In the genomic region with DNA sequence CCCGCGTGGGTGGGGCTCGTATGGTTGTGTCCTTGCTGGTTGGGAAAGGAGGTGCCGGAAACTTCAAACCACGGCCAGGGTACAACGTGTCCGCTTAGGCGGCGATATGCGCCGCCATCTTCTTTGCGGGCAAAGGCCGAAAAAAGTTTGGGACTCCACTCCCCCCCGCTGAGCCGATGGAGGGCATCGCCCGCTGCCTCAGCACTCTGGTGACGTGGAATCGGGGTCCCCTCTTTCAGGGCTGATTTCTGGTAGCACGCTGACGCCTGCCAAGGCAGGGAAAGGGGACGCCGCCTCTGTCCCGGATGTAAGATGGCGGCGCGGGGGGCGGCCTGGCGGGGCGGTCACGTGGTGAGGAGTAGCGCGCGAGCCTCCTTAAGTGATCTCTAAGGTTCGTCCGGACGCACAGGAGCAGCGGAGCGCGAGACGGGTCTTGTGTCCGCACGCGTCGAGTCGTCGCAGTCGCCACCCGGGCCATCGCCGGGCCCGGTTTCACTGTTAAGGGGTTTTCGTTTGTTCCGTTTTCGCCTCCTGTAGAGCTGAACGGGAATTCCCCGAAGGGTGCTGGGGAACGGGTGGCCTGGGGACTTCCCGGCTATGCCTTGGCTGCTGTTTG, we compare ENCODE assay signal across 1 cellular context.
TF ChIP-seq lines count a peak whose summit lies in the region.

No MANE protein-coding gene starts in this region.

TF ChIP-seq in HEK293, 187 proteins besides CTCF, POLR2A, EP300 and RAD21 (continued from another document and continues in another):
- TF ChIP-seq ZNF768 (tag by site-specific recombination; IDR thresholded peaks at IDR 0.05): no peak; the same call in 1 of the 2 replicates
- no peak for TF ChIP-seq ZNF114 (tag by site-specific recombination; IDR thresholded peaks at IDR 0.05)
- TF ChIP-seq, protein P1, sequence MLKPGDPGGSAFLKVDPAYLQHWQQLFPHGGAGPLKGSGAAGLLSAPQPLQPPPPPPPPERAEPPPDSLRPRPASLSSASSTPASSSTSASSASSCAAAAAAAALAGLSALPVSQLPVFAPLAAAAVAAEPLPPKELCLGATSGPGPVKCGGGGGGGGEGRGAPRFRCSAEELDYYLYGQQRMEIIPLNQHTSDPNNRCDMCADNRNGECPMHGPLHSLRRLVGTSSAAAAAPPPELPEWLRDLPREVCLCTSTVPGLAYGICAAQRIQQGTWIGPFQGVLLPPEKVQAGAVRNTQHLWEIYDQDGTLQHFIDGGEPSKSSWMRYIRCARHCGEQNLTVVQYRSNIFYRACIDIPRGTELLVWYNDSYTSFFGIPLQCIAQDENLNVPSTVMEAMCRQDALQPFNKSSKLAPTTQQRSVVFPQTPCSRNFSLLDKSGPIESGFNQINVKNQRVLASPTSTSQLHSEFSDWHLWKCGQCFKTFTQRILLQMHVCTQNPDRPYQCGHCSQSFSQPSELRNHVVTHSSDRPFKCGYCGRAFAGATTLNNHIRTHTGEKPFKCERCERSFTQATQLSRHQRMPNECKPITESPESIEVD (tag by site-specific recombination; IDR thresholded peaks at IDR 0.05): no peak; the same call in 1 of the 2 replicates
- no peak for TF ChIP-seq GFI1B (tag by site-specific recombination; IDR thresholded peaks at IDR 0.05)
- peak; percentile 72 for TF ChIP-seq KLF10 (tag by site-specific recombination; IDR thresholded peaks at IDR 0.05)
- TF ChIP-seq ZNF544 (tag by site-specific recombination; IDR thresholded peaks at IDR 0.05): no peak
- TF ChIP-seq, protein P2, sequence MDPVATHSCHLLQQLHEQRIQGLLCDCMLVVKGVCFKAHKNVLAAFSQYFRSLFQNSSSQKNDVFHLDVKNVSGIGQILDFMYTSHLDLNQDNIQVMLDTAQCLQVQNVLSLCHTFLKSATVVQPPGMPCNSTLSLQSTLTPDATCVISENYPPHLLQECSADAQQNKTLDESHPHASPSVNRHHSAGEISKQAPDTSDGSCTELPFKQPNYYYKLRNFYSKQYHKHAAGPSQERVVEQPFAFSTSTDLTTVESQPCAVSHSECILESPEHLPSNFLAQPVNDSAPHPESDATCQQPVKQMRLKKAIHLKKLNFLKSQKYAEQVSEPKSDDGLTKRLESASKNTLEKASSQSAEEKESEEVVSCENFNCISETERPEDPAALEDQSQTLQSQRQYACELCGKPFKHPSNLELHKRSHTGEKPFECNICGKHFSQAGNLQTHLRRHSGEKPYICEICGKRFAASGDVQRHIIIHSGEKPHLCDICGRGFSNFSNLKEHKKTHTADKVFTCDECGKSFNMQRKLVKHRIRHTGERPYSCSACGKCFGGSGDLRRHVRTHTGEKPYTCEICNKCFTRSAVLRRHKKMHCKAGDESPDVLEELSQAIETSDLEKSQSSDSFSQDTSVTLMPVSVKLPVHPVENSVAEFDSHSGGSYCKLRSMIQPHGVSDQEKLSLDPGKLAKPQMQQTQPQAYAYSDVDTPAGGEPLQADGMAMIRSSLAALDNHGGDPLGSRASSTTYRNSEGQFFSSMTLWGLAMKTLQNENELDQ (tag by site-specific recombination; IDR thresholded peaks at IDR 0.05; ENCODE audit: low read depth): no peak
- TF ChIP-seq SP3 (tag by site-specific recombination; IDR thresholded peaks at IDR 0.05): peak; percentile 85
- TF ChIP-seq MZF1 (tag by site-specific recombination; IDR thresholded peaks at IDR 0.05; ENCODE audit: borderline replicate concordance): peak; percentile 76
- TF ChIP-seq ZNF350 (tag by site-specific recombination; IDR thresholded peaks at IDR 0.05): no peak
- TF ChIP-seq KLF9 (tag by site-specific recombination; IDR thresholded peaks at IDR 0.05; ENCODE audit: low read depth): peak; percentile 80; the same call in 1 of the 2 replicates
- TF ChIP-seq ZNF549 (tag by site-specific recombination; IDR thresholded peaks at IDR 0.05): 0 out of 2 replicates have a peak, but pooled peaks have one; percentile 14
- TF ChIP-seq, protein P3, sequence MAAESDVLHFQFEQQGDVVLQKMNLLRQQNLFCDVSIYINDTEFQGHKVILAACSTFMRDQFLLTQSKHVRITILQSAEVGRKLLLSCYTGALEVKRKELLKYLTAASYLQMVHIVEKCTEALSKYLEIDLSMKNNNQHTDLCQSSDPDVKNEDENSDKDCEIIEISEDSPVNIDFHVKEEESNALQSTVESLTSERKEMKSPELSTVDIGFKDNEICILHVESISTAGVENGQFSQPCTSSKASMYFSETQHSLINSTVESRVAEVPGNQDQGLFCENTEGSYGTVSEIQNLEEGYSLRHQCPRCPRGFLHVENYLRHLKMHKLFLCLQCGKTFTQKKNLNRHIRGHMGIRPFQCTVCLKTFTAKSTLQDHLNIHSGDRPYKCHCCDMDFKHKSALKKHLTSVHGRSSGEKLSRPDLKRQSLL (tag by site-specific recombination; IDR thresholded peaks at IDR 0.05): no peak
- TF ChIP-seq ZNF623 (tag by site-specific recombination; IDR thresholded peaks at IDR 0.05): no peak
- no peak for TF ChIP-seq SETDB1 (IDR thresholded peaks at IDR 0.05; ENCODE audit: insufficient read length, low read length)
- TF ChIP-seq, protein P4, sequence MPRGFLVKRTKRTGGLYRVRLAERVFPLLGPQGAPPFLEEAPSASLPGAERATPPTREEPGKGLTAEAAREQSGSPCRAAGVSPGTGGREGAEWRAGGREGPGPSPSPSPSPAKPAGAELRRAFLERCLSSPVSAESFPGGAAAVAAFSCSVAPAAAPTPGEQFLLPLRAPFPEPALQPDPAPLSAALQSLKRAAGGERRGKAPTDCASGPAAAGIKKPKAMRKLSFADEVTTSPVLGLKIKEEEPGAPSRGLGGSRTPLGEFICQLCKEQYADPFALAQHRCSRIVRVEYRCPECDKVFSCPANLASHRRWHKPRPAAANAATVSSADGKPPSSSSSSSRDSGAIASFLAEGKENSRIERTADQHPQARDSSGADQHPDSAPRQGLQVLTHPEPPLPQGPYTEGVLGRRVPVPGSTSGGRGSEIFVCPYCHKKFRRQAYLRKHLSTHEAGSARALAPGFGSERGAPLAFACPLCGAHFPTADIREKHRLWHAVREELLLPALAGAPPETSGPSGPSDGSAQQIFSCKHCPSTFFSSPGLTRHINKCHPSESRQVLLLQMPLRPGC (tag by site-specific recombination; IDR thresholded peaks at IDR 0.05): peak; percentile 68; the same call in 1 of the 2 replicates
- TF ChIP-seq KLF7 (tag by site-specific recombination; IDR thresholded peaks at IDR 0.05; ENCODE audit: borderline replicate concordance): peak; percentile 95
- peak; percentile 66 for TF ChIP-seq ZNF610 (tag by site-specific recombination; IDR thresholded peaks at IDR 0.05; ENCODE audit: borderline replicate concordance)
- TF ChIP-seq, protein P5, sequence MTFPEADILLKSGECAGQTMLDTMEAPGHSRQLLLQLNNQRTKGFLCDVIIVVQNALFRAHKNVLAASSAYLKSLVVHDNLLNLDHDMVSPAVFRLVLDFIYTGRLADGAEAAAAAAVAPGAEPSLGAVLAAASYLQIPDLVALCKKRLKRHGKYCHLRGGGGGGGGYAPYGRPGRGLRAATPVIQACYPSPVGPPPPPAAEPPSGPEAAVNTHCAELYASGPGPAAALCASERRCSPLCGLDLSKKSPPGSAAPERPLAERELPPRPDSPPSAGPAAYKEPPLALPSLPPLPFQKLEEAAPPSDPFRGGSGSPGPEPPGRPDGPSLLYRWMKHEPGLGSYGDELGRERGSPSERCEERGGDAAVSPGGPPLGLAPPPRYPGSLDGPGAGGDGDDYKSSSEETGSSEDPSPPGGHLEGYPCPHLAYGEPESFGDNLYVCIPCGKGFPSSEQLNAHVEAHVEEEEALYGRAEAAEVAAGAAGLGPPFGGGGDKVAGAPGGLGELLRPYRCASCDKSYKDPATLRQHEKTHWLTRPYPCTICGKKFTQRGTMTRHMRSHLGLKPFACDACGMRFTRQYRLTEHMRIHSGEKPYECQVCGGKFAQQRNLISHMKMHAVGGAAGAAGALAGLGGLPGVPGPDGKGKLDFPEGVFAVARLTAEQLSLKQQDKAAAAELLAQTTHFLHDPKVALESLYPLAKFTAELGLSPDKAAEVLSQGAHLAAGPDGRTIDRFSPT (tag by site-specific recombination; IDR thresholded peaks at IDR 0.05): peak; percentile 98
- TF ChIP-seq ZNF416 (tag by site-specific recombination; IDR thresholded peaks at IDR 0.05): no peak
- TF ChIP-seq ZSCAN30 (tag by site-specific recombination; IDR thresholded peaks at IDR 0.05): peak; percentile 5
- TF ChIP-seq ZNF366 (tag by site-specific recombination; conservative IDR thresholded peaks at IDR 0.05): peak; percentile 43; the same call in 1 of the 2 replicates
- TF ChIP-seq ZNF248 (tag by site-specific recombination; IDR thresholded peaks at IDR 0.05): no peak
- no peak for TF ChIP-seq ZNF530 (tag by site-specific recombination; IDR thresholded peaks at IDR 0.05; ENCODE audit: low read depth)
- peak; percentile 81 for TF ChIP-seq EGR2 (tag by site-specific recombination; IDR thresholded peaks at IDR 0.05; ENCODE audit: low read depth)
- TF ChIP-seq ZSCAN16 (tag by site-specific recombination; IDR thresholded peaks at IDR 0.05): peak; percentile 3
- TF ChIP-seq ZNF558 (tag by site-specific recombination; IDR thresholded peaks at IDR 0.05): no peak; the same call in 1 of the 2 replicates
- peak; percentile 90 for TF ChIP-seq YY2 (tag by site-specific recombination; IDR thresholded peaks at IDR 0.05)
- no peak for TF ChIP-seq ZNF830 (tag by site-specific recombination; IDR thresholded peaks at IDR 0.05; ENCODE audit: low read depth)
- TF ChIP-seq SCRT1 (tag by site-specific recombination; IDR thresholded peaks at IDR 0.05; ENCODE audit: borderline replicate concordance): no peak
- TF ChIP-seq ZNF785 (tag by site-specific recombination; IDR thresholded peaks at IDR 0.05): no peak
- TF ChIP-seq, protein P6, sequence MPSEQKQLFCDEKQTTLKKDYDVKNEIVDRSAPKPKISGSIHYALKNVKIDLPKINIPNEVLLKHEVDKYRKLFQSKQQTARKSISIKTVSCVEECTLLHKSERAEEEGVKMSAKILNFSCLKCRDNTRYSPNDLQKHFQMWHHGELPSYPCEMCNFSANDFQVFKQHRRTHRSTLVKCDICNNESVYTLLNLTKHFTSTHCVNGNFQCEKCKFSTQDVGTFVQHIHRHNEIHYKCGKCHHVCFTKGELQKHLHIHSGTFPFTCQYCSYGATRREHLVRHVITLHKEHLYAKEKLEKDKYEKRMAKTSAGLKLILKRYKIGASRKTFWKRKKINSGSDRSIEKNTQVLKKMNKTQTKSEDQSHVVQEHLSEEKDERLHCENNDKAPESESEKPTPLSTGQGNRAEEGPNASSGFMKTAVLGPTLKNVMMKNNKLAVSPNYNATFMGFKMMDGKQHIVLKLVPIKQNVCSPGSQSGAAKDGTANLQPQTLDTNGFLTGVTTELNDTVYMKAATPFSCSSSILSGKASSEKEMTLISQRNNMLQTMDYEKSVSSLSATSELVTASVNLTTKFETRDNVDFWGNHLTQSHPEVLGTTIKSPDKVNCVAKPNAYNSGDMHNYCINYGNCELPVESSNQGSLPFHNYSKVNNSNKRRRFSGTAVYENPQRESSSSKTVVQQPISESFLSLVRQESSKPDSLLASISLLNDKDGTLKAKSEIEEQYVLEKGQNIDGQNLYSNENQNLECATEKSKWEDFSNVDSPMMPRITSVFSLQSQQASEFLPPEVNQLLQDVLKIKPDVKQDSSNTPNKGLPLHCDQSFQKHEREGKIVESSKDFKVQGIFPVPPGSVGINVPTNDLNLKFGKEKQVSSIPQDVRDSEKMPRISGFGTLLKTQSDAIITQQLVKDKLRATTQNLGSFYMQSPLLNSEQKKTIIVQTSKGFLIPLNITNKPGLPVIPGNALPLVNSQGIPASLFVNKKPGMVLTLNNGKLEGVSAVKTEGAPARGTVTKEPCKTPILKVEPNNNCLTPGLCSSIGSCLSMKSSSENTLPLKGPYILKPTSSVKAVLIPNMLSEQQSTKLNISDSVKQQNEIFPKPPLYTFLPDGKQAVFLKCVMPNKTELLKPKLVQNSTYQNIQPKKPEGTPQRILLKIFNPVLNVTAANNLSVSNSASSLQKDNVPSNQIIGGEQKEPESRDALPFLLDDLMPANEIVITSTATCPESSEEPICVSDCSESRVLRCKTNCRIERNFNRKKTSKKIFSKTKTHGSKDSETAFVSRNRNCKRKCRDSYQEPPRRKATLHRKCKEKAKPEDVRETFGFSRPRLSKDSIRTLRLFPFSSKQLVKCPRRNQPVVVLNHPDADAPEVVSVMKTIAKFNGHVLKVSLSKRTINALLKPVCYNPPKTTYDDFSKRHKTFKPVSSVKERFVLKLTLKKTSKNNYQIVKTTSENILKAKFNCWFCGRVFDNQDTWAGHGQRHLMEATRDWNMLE (tag by site-specific recombination; conservative IDR thresholded peaks at IDR 0.05; ENCODE audit: low read depth): peak; percentile 54; the same call in 1 of the 2 replicates
- TF ChIP-seq, protein P7, sequence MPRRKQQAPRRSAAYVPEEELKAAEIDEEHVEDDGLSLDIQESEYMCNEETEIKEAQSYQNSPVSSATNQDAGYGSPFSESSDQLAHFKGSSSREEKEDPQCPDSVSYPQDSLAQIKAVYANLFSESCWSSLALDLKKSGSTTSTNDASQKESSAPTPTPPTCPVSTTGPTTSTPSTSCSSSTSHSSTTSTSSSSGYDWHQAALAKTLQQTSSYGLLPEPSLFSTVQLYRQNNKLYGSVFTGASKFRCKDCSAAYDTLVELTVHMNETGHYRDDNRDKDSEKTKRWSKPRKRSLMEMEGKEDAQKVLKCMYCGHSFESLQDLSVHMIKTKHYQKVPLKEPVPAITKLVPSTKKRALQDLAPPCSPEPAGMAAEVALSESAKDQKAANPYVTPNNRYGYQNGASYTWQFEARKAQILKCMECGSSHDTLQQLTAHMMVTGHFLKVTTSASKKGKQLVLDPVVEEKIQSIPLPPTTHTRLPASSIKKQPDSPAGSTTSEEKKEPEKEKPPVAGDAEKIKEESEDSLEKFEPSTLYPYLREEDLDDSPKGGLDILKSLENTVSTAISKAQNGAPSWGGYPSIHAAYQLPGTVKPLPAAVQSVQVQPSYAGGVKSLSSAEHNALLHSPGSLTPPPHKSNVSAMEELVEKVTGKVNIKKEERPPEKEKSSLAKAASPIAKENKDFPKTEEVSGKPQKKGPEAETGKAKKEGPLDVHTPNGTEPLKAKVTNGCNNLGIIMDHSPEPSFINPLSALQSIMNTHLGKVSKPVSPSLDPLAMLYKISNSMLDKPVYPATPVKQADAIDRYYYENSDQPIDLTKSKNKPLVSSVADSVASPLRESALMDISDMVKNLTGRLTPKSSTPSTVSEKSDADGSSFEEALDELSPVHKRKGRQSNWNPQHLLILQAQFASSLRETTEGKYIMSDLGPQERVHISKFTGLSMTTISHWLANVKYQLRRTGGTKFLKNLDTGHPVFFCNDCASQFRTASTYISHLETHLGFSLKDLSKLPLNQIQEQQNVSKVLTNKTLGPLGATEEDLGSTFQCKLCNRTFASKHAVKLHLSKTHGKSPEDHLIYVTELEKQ (tag by site-specific recombination; IDR thresholded peaks at IDR 0.05; ENCODE audit: borderline replicate concordance): peak; percentile 9; the same call in 1 of the 2 replicates
- no peak for TF ChIP-seq ZNF140 (tag by site-specific recombination; IDR thresholded peaks at IDR 0.05)
- TF ChIP-seq, protein P8, sequence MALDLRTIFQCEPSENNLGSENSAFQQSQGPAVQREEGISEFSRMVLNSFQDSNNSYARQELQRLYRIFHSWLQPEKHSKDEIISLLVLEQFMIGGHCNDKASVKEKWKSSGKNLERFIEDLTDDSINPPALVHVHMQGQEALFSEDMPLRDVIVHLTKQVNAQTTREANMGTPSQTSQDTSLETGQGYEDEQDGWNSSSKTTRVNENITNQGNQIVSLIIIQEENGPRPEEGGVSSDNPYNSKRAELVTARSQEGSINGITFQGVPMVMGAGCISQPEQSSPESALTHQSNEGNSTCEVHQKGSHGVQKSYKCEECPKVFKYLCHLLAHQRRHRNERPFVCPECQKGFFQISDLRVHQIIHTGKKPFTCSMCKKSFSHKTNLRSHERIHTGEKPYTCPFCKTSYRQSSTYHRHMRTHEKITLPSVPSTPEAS (tag by site-specific recombination; IDR thresholded peaks at IDR 0.05): no peak
- TF ChIP-seq HOXC10 (CRISPR knock-in tag; IDR thresholded peaks at IDR 0.05): no peak; the same call in 1 of the 2 replicates
- no peak for TF ChIP-seq ZNF239 (tag by site-specific recombination; IDR thresholded peaks at IDR 0.05)
- peak; percentile 91 for TF ChIP-seq ZFP69B (tag by site-specific recombination; IDR thresholded peaks at IDR 0.05)
